In genomic region chr6:127458817-127459216, GRCh38 we compare ENCODE assay signal across 10 cellular contexts. TPM values are rescaled to one million over a fixed set of nuclear protein-coding genes. Genes with fewer than 3 reads are reported as not detected.
DNase-seq lines count a peak whose midpoint lies in the region; ATAC-seq and TF ChIP-seq lines count a peak whose summit lies in the region.
"Had no signal": no experiment of that assay in that cellular context is flagged by ENCODE, and none has a peak within 500 bp of the region (broad histone marks: within the 10 kb centered on the region; RNA-seq: fewer than 3 reads in every experiment).

No MANE protein-coding gene starts in this region.

- H3K27me3 ChIP-seq in esophagus squamous epithelium: no peaks in the 10 kb centered on the region
- H3K27me3 ChIP-seq in muscle layer of colon (ENCODE audit: control insufficient read depth in 1 of 2, insufficient read depth in 2 of 2, low read length in 2 of 2): no peaks in the 10 kb centered on the region

- TF ChIP-seq POLR2A in esophagus squamous epithelium (IDR thresholded peaks at IDR 0.05): no peak

- peak overlapping the region in 3 of 4 donors; percentile 23 to 60 (median 42) for H3K4me3 ChIP-seq in esophagus squamous epithelium
- H3K4me3 ChIP-seq in muscle layer of colon (ENCODE audit: low read depth in 1 of 2, low read length in 2 of 2): peak overlapping the region; percentile 33 to 94

- H3K36me3 ChIP-seq in esophagus squamous epithelium (no peaks in the 10 kb centered on the region), muscle layer of colon (ENCODE audit: insufficient read depth, low read length) (no peaks in the 10 kb centered on the region)

- H3K9me3 ChIP-seq in esophagus squamous epithelium (no peaks in the 10 kb centered on the region), muscle layer of colon (ENCODE audit: low read length) (no peaks in the 10 kb centered on the region)

- DNase-seq in Right ventricle myocardium inferior (ENCODE audit: missing footprints) (peak; percentile 55), cardiac septum (ENCODE audit: low spot score) (no peak), esophagus squamous epithelium (lab: John Stamatoyannopoulos, UW) (no peak), posterior cingulate gyrus (no peak), SKM-1 treated with dmso at 0.1 percent for 144 hours (lab: John Stamatoyannopoulos, UW; ENCODE audit: unreplicated experiment) (no peak), HuH-7.5 (ENCODE audit: low spot score) (no peak)
- no peak for DNase-seq in activated T-cell treated with anti-CD3 and anti-CD28 coated beads, Interleukin-2, amount 50 U/mL, for 1 hour
- DNase-seq: activated CD8-positive, alpha-beta memory T cell treated with anti-CD3 and anti-CD28 coated beads, Interleukin-2, amount 50 U/mL, for 4 hours; naive thymus-derived CD8-positive, alpha-beta T cell had no signal

- WGBS in esophagus squamous epithelium, 2 donors: 57 to 68% methylated on average over 4 of the region's 4 CpGs

- intact Hi-C loops in Right ventricle myocardium inferior (cut with DNase I): no loop called here
- intact Hi-C loops in cardiac septum (cut with DNase I): no loop called here
- intact Hi-C loops in esophagus squamous epithelium (cut with DNase I): no loop called here
- intact Hi-C loops in posterior cingulate gyrus (cut with DNase I): no loop called here

- TF ChIP-seq CTCF in esophagus squamous epithelium (IDR thresholded peaks at IDR 0.05): no peak

- H3K4me1 ChIP-seq in esophagus squamous epithelium (peaks cover 0 to 24% (median 0%) of the 10 kb centered on the region in 3 donors), muscle layer of colon (ENCODE audit: insufficient read depth, low read length) (peaks cover 13% of the 10 kb centered on the region)

- peak; percentile 83 for ATAC-seq in Right ventricle myocardium inferior
- ATAC-seq: naive thymus-derived CD8-positive, alpha-beta T cell had no signal

- H3K27ac ChIP-seq in esophagus squamous epithelium (peak overlapping the region in 3 of 4 donors; percentile 80 to 86 (median 85)), muscle layer of colon (ENCODE audit: low read depth, low read length) (peak overlapping the region; percentile 77)

- peak overlapping the region; percentile 69 for H3K9ac ChIP-seq in muscle layer of colon (ENCODE audit: low read length)

RNA-seq across cellular contexts. Expression of gene KIAA0408, which starts 0.4 kb away (rescaled TPM):
- total RNA-seq in Right ventricle myocardium inferior (3.2 TPM), cardiac septum (0.51 TPM), esophagus squamous epithelium (10 to 100 TPM in 1 of 4 donors, 1 to 10 TPM in 1, under 1 TPM in 2; 0.34 to 16.4 (median 2.0) TPM)
